26 cellular contexts compared by ENCODE assay signal in genomic region chr12:94601972-94602517, GRCh38. TPM values are rescaled to one million over a fixed set of nuclear protein-coding genes. Genes with fewer than 3 reads are reported as not detected.
DNase-seq lines count a peak whose midpoint lies in the region; ATAC-seq, FAIRE-seq and TF ChIP-seq lines count a peak whose summit lies in the region.
"Had no signal": no experiment of that assay in that cellular context is flagged by ENCODE, and none has a peak within 500 bp of the region (broad histone marks: within the 10 kb centered on the region; RNA-seq: fewer than 3 reads in every experiment).

No MANE protein-coding gene starts in this region.

- no peak for DNase-seq in psoas muscle
- no peak for DNase-seq in NCI-H2196 (lab: John Stamatoyannopoulos, UW; ENCODE audit: unreplicated experiment)
- no peak for DNase-seq in NCI-H446 treated with DMSO at 0.1 percent for 48 hours (lab: John Stamatoyannopoulos, UW)
- no peak for DNase-seq in activated naive CD4-positive, alpha-beta T cell (lab: John Stamatoyannopoulos, UW)
- no peak for DNase-seq in D721Med (ENCODE audit: insufficient read length, low spot score)
- DNase-seq: 8988T; Calu3; CD8-positive, alpha-beta memory T cell; HFFc6; KBM-7; NCI-H1092 treated with DMSO at 0.1 percent for 48 hours; NCI-H1436 treated with DMSO at 0.1 percent for 48 hours; NCI-H2029; NCI-H226; NCI-H524; NCI-H774; NK-92 treated with Interleukin-12 subunit alpha and Interleukin-12 subunit beta, amount 100 ng/mL, for 24 hours; SIG-M5 had no signal

- H3K4me3 ChIP-seq in BLaER1: no peak overlapping the region
- H3K4me3 ChIP-seq in psoas muscle: no peak overlapping the region

- H3K4me2 ChIP-seq in BLaER1: peak overlapping the region; percentile 34; the same call in 1 of the 2 replicates

- intact Hi-C loops in psoas muscle (cut with DNase I): loop anchor here (5.0 kb wide), 1 partner anchor 160 kb away; no protein-coding TSS in a partner anchor

- no peaks in the 10 kb centered on the region for H4K20me1 ChIP-seq in BLaER1

- TF ChIP-seq CTCF in psoas muscle (IDR thresholded peaks at IDR 0.05) (no peak), D721Med (IDR thresholded peaks at IDR 0.05; ENCODE audit: insufficient read depth, missing control alignments) (no peak)

- WGBS in psoas muscle, 3 donors: 78 to 86% (median 83%) methylated on average over 6 of the region's 6 CpGs

- FAIRE-seq in D721Med (lab: Jason Lieb, UNC): no peak
- FAIRE-seq: G401.6, H54 had no signal

- H3K4me1 ChIP-seq in BLaER1 (peaks cover 16% of the 10 kb centered on the region), psoas muscle (peaks cover 32% of the 10 kb centered on the region)

- H3K9me3 ChIP-seq in BLaER1 (peaks cover 18% of the 10 kb centered on the region), psoas muscle (no peaks in the 10 kb centered on the region)

- H3K27ac ChIP-seq in BLaER1: no peak overlapping the region
- peak overlapping the region; percentile 65 for H3K27ac ChIP-seq in psoas muscle
- H3K27ac ChIP-seq: C4-2B, HL-60, RWPE1 had no signal

- H3K9ac ChIP-seq in BLaER1: no peak overlapping the region

- H3K36me3 ChIP-seq in BLaER1 (no peaks in the 10 kb centered on the region), psoas muscle (ENCODE audit: insufficient read depth in 1 of 2, low read depth in 1 of 2) (no peaks in the 10 kb centered on the region)

- ATAC-seq in HG02610 (IDR thresholded peaks at IDR 0.05; ENCODE audit: unreplicated experiment): peak; percentile 51
- peak; percentile 69 for ATAC-seq in esophagus mucosa
- ATAC-seq in psoas muscle: peak in 3 of 4 donors; percentile 41 to 76 (median 57)

- H3K27me3 ChIP-seq in BLaER1 (no peaks in the 10 kb centered on the region), psoas muscle (ENCODE audit: insufficient read depth in 3 of 3, low read length in 2 of 3) (no peaks in the 10 kb centered on the region)

RNA-seq across cellular contexts. Expression of gene TMCC3, which starts 48.3 kb away (rescaled TPM):
- 7.3 TPM for total RNA-seq in esophagus mucosa
- total RNA-seq in psoas muscle: 10 to 100 TPM; 18.2 to 61.6 (median 28.0) TPM
- 10 to 100 TPM; 10.6 to 32.6 (median 10.8) TPM for polyA plus RNA-seq in psoas muscle
- total RNA-seq: HFFc6 had no signal
